25 cellular contexts compared by ENCODE assay signal in the genomic region with DNA sequence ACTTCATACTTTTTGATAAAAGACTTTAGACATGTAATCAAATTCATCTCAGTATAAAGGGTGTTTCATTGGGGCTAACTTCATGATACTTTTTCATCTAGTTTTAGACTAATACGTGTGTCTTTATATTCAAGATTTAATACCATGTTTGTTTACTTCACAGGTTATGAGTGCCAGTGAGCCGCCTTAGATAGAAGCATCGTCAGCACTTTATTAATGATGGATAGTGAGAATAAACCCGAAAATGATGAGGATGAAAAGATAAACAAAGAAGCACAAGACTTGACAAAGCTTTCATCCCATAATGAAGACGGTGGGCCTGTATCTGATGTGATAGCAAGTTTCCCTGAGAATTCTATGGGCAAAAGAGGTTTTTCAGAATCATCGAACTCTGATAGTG. TPM values are rescaled to one million over a fixed set of nuclear protein-coding genes. Genes with fewer than 3 reads are reported as not detected.
A peak's percentile ranks its signal among the peaks of the same experiment; 100 is the strongest.
DNase-seq lines count a peak whose midpoint lies in the region; ATAC-seq lines count a peak whose summit lies in the region.
"Had no signal": no experiment of that assay in that cellular context is flagged by ENCODE, and none has a peak within 500 bp of the region (broad histone marks: within the 10 kb centered on the region; RNA-seq: fewer than 3 reads in every experiment).

No MANE protein-coding gene starts in this region.

- peaks cover 8% of the 10 kb centered on the region for H3K36me3 Mint-ChIP-seq in activated naive CD4-positive, alpha-beta T cell treated with anti-CD3 and anti-CD28 coated beads, Interleukin-2, amount 50 U/mL, for 24 hours
- peaks cover 21% of the 10 kb centered on the region for H3K36me3 Mint-ChIP-seq in activated naive CD8-positive, alpha-beta T cell

- H3K4me3 ChIP-seq in Jurkat, Clone E6-1 (ENCODE audit: low read length): peak overlapping the region; percentile 33; the same call in 1 of the 2 replicates
- H3K4me3 ChIP-seq: ascending aorta, pancreas, right atrium auricular region, tibial artery had no signal

- H3K9me3 Mint-ChIP-seq in activated naive CD4-positive, alpha-beta T cell treated with anti-CD3 and anti-CD28 coated beads, Interleukin-2, amount 50 U/mL, for 24 hours: no peaks in the 10 kb centered on the region
- H3K9me3 Mint-ChIP-seq in activated naive CD8-positive, alpha-beta T cell (ENCODE audit: low read depth): no peaks in the 10 kb centered on the region
- H3K9me3 Mint-ChIP-seq in stimulated activated naive CD8-positive, alpha-beta T cell treated with anti-CD3 and anti-CD28 coated beads, Interleukin-15, amount 100 ng/mL, for 72 hours: no peaks in the 10 kb centered on the region
- H3K9me3 Mint-ChIP-seq: mesothelial cell of epicardium, nephron had no signal

- H3K4me1 Mint-ChIP-seq in activated naive CD4-positive, alpha-beta T cell treated with anti-CD3 and anti-CD28 coated beads, Interleukin-2, amount 50 U/mL, for 24 hours: peaks cover 58% of the 10 kb centered on the region
- peaks cover 44% of the 10 kb centered on the region for H3K4me1 Mint-ChIP-seq in activated naive CD8-positive, alpha-beta T cell (ENCODE audit: low read depth)
- peaks cover 37% of the 10 kb centered on the region for H3K4me1 Mint-ChIP-seq in stimulated activated naive CD8-positive, alpha-beta T cell treated with anti-CD3 and anti-CD28 coated beads, Interleukin-15, amount 100 ng/mL, for 72 hours

- H3K27ac Mint-ChIP-seq in activated naive CD4-positive, alpha-beta T cell treated with anti-CD3 and anti-CD28 coated beads, Interleukin-2, amount 50 U/mL, for 24 hours: peak overlapping the region; percentile 95
- peak overlapping the region; percentile 92 for H3K27ac Mint-ChIP-seq in activated naive CD8-positive, alpha-beta T cell
- H3K27ac Mint-ChIP-seq in stimulated activated naive CD8-positive, alpha-beta T cell treated with anti-CD3 and anti-CD28 coated beads, Interleukin-15, amount 100 ng/mL, for 72 hours: peak overlapping the region in 1 of 2 donors; percentile 91
- H3K27ac Mint-ChIP-seq: mesothelial cell of epicardium, nephron had no signal

- peak overlapping the region; percentile 83 for H3K4me3 Mint-ChIP-seq in activated naive CD4-positive, alpha-beta T cell treated with anti-CD3 and anti-CD28 coated beads, Interleukin-2, amount 50 U/mL, for 24 hours
- H3K4me3 Mint-ChIP-seq in activated naive CD8-positive, alpha-beta T cell: peak overlapping the region; percentile 73
- peak overlapping the region; percentile 76 to 77 for H3K4me3 Mint-ChIP-seq in stimulated activated naive CD8-positive, alpha-beta T cell treated with anti-CD3 and anti-CD28 coated beads, Interleukin-15, amount 100 ng/mL, for 72 hours
- H3K4me3 Mint-ChIP-seq: mesothelial cell of epicardium, nephron had no signal

- no peak for DNase-seq in activated naive CD4-positive, alpha-beta T cell (lab: John Stamatoyannopoulos, UW)
- DNase-seq in Jurkat, Clone E6-1 (ENCODE audit: low read depth, low spot score): no peak
- no peak for DNase-seq in stimulated activated naive CD8-positive, alpha-beta T cell treated with anti-CD3 and anti-CD28 coated beads, Interleukin-15, amount 100 ng/mL, for 72 hours
- no peak for DNase-seq in NCI-H345 treated with DMSO at 0.1 percent for 48 hours (lab: John Stamatoyannopoulos, UW; ENCODE audit: unreplicated experiment)
- DNase-seq in NCI-H1048 (lab: John Stamatoyannopoulos, UW): no peak
- DNase-seq: activated gamma-delta T cell; caudate nucleus; DMS 273 treated with DMSO at 0.1 percent for 48 hours; islet precursor cell; NCI-H146; NCI-H510A treated with DMSO at 0.1 percent for 48 hours; pancreas; PC-3; Right ventricle myocardium superior; spleen; stimulated activated CD4-positive, alpha-beta T cell treated with anti-CD3 and anti-CD28 coated beads, Interleukin-4, amount 100 ng/mL, for 1 hour; tibial artery had no signal

- H3K27me3 Mint-ChIP-seq in activated naive CD4-positive, alpha-beta T cell treated with anti-CD3 and anti-CD28 coated beads, Interleukin-2, amount 50 U/mL, for 24 hours: no peaks in the 10 kb centered on the region
- no peaks in the 10 kb centered on the region for H3K27me3 Mint-ChIP-seq in activated naive CD8-positive, alpha-beta T cell
- no peaks in the 10 kb centered on the region for H3K27me3 Mint-ChIP-seq in stimulated activated naive CD8-positive, alpha-beta T cell treated with anti-CD3 and anti-CD28 coated beads, Interleukin-15, amount 100 ng/mL, for 72 hours

- ATAC-seq in stimulated activated naive CD8-positive, alpha-beta T cell treated with anti-CD3 and anti-CD28 coated beads, Interleukin-15, amount 100 ng/mL, for 72 hours: no peak
- no peak for ATAC-seq in HG02571 (IDR thresholded peaks at IDR 0.05; ENCODE audit: unreplicated experiment)
- ATAC-seq: HCT116, pancreas, PC-3 had no signal

RNA-seq across cellular contexts. Expression of gene ZNF407, which starts 33.1 kb away (rescaled TPM):
- 3.6 TPM for polyA plus RNA-seq in Jurkat, Clone E6-1 (2012; ENCODE audit: insufficient read depth, insufficient read length)
